Comparison of ENCODE assay signal across 8 cellular contexts in genomic region chr1:59903136-59903754, GRCh38. TPM values are rescaled to one million over a fixed set of nuclear protein-coding genes. Genes with fewer than 3 reads are reported as not detected.
DNase-seq lines count a peak whose midpoint lies in the region; ATAC-seq and TF ChIP-seq lines count a peak whose summit lies in the region.

No MANE protein-coding gene starts in this region.

- no peak overlapping the region for H3K4me3 ChIP-seq in cardiac fibroblast (replicated peaks in 1 of 2; ENCODE audit: low read depth in 2 of 2, low read length in 2 of 2)

- peak; percentile 52 for TF ChIP-seq CTCF in cardiac fibroblast (IDR thresholded peaks at IDR 0.05; ENCODE audit: low read depth, low read length)

- in situ Hi-C loops in G401 (cut with HindIII; ENCODE audit: low sequenced_read_pairs), result no loop called here

- DNase-seq in 8988T (peak; percentile 14), G401 (ENCODE audit: low spot score) (peak; percentile 36), NCI-H748 (lab: John Stamatoyannopoulos, UW; ENCODE audit: unreplicated experiment) (peak; percentile 41), cardiac fibroblast (ENCODE audit: low read depth in 2 of 2) (peak; percentile 11 to 30), midbrain (lab: John Stamatoyannopoulos, UW) (peak; percentile 69), UCSD-AML1 (lab: John Stamatoyannopoulos, UW; ENCODE audit: unreplicated experiment) (no peak), HPDE6-E6E7 (ENCODE audit: extremely low spot score) (no peak)

- ATAC-seq in HG02588 (IDR thresholded peaks at IDR 0.05; ENCODE audit: unreplicated experiment), result peak; percentile 91

RNA-seq across cellular contexts. Expression of gene CYP2J2, which starts 23.3 kb away (rescaled TPM):
- not detected in 2 replicates for total RNA-seq in G401 (2014; rRNA removed; shearing (Covaris generic))

Comparison
In these comparisons a context has a peak if more than half of its experiments do, and no peak if none do; other contexts are left out.
1. DNase-seq: peak in 8988T (single experiment), G401 (single experiment), NCI-H748 (single experiment), cardiac fibroblast (2 of 2) and midbrain (single experiment); none in UCSD-AML1 (single experiment) and HPDE6-E6E7 (single experiment).